19 cellular contexts compared by ENCODE assay signal in the genomic region with DNA sequence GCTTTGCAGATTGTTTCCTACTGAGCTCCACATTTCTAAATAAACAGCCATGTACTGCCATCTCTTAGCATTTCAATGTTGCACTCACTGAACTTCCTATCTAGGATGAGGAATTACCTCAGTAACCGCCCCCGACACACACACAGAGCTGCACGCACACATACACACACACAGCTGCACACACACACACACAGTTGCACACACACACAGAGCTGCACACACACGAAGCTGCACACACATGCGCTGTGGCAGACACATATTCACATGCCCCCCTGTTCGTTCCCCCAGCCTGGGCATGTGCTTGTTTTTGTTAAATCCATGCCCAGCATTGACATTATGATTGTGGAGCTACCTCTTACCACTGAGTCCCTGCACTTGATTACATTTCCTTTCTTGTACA. TPM values are rescaled to one million over a fixed set of nuclear protein-coding genes. Genes with fewer than 3 reads are reported as not detected.
DNase-seq lines count a peak whose midpoint lies in the region; ATAC-seq and TF ChIP-seq lines count a peak whose summit lies in the region.
"Had no signal": no experiment of that assay in that cellular context is flagged by ENCODE, and none has a peak within 500 bp of the region (broad histone marks: within the 10 kb centered on the region; RNA-seq: fewer than 3 reads in every experiment).

No MANE protein-coding gene starts in this region.

- intact Hi-C loops in Right ventricle myocardium superior (cut with DNase I), result no loop called here

- H3K36me3 Mint-ChIP-seq in chondrocyte (ENCODE audit: low read depth), result no peaks in the 10 kb centered on the region
- no peaks in the 10 kb centered on the region for H3K36me3 Mint-ChIP-seq in activated CD4-positive, alpha-beta memory T cell treated with anti-CD3 and anti-CD28 coated beads, Interleukin-2, amount 10 ng/mL, durations not matched to agents 7 days and 5 days (ENCODE audit: low read depth)
- H3K36me3 Mint-ChIP-seq: CD4-positive, CD25-positive, alpha-beta regulatory T cell had no signal

- DNase-seq in Right ventricle myocardium superior (peak; percentile 28), right atrium auricular region (ENCODE audit: low spot score) (no peak), chondrocyte (ENCODE audit: low spot score) (peak; percentile 37), NCI-H2227 treated with DMSO at 0.1 percent for 48 hours (lab: John Stamatoyannopoulos, UW) (no peak)
- DNase-seq in activated CD4-positive, alpha-beta memory T cell treated with anti-CD3 and anti-CD28 coated beads, Interleukin-2, amount 10 ng/mL, durations not matched to agents 7 days and 5 days, result no peak
- DNase-seq: Caco-2; CD4-positive, CD25-positive, alpha-beta regulatory T cell; DMS79 treated with DMSO at 0.1 percent for 48 hours; Karpas-422; NCI-H1092 treated with DMSO at 0.1 percent for 48 hours; NCI-H146; NCI-H2029; NCI-H524 treated with DMSO at 0.1 percent for 48 hours; NCI-H82 had no signal

- H3K27me3 ChIP-seq in right atrium auricular region, result no peaks in the 10 kb centered on the region
- no peaks in the 10 kb centered on the region for H3K27me3 ChIP-seq in neutrophil
- peaks cover 63% of the 10 kb centered on the region for H3K27me3 ChIP-seq in gastroesophageal sphincter

- peaks cover 53% of the 10 kb centered on the region for H3K27me3 Mint-ChIP-seq in chondrocyte (ENCODE audit: low read depth)
- peaks cover 37% of the 10 kb centered on the region for H3K27me3 Mint-ChIP-seq in activated CD4-positive, alpha-beta memory T cell treated with anti-CD3 and anti-CD28 coated beads, Interleukin-2, amount 10 ng/mL, durations not matched to agents 7 days and 5 days

- no peaks in the 10 kb centered on the region for H3K9me3 Mint-ChIP-seq in chondrocyte (ENCODE audit: low read depth)
- no peaks in the 10 kb centered on the region for H3K9me3 Mint-ChIP-seq in activated CD4-positive, alpha-beta memory T cell treated with anti-CD3 and anti-CD28 coated beads, Interleukin-2, amount 10 ng/mL, durations not matched to agents 7 days and 5 days
- H3K9me3 Mint-ChIP-seq: CD4-positive, CD25-positive, alpha-beta regulatory T cell had no signal

- TF ChIP-seq POLR2A in gastroesophageal sphincter (IDR thresholded peaks at IDR 0.05), result no peak

- 47 to 52% methylated on average over 4 to 6 of the region's 6 CpGs for WGBS in gastroesophageal sphincter (ENCODE audit: low coverage in 1 of 2), 2 donors

- H3K9me3 ChIP-seq in right atrium auricular region, result no peaks in the 10 kb centered on the region
- H3K9me3 ChIP-seq in neutrophil, result no peaks in the 10 kb centered on the region
- H3K9me3 ChIP-seq in gastroesophageal sphincter, result no peaks in the 10 kb centered on the region
- H3K9me3 ChIP-seq: Caco-2, SJSA1 had no signal

- H3K27ac Mint-ChIP-seq in chondrocyte (ENCODE audit: unreplicated experiment), result no peak overlapping the region
- no peak overlapping the region for H3K27ac Mint-ChIP-seq in activated CD4-positive, alpha-beta memory T cell treated with anti-CD3 and anti-CD28 coated beads, Interleukin-2, amount 10 ng/mL, durations not matched to agents 7 days and 5 days
- H3K27ac Mint-ChIP-seq: B cell; CD4-positive, CD25-positive, alpha-beta regulatory T cell had no signal

- no peak overlapping the region for H3K4me3 Mint-ChIP-seq in chondrocyte (ENCODE audit: unreplicated experiment)
- H3K4me3 Mint-ChIP-seq in activated CD4-positive, alpha-beta memory T cell treated with anti-CD3 and anti-CD28 coated beads, Interleukin-2, amount 10 ng/mL, durations not matched to agents 7 days and 5 days, result no peak overlapping the region
- H3K4me3 Mint-ChIP-seq: B cell; CD4-positive, CD25-positive, alpha-beta regulatory T cell had no signal

- H3K36me3 ChIP-seq in right atrium auricular region, result no peaks in the 10 kb centered on the region
- H3K36me3 ChIP-seq in neutrophil, result no peaks in the 10 kb centered on the region
- H3K36me3 ChIP-seq in gastroesophageal sphincter, result no peaks in the 10 kb centered on the region
- H3K36me3 ChIP-seq: SJSA1 had no signal

- H3K4me3 ChIP-seq in right atrium auricular region, result no peak overlapping the region
- H3K4me3 ChIP-seq in neutrophil (ENCODE audit: low read depth in 1 of 2, low read length in 1 of 2), result peak overlapping the region; percentile 10 to 20
- no peak overlapping the region for H3K4me3 ChIP-seq in gastroesophageal sphincter
- H3K4me3 ChIP-seq: SJSA1 had no signal

- CTCF ChIA-PET in activated CD4-positive, alpha-beta memory T cell treated with anti-CD3 and anti-CD28 coated beads, Interleukin-2, amount 10 ng/mL, durations not matched to agents 7 days and 5 days (lab: Charles Lee), result interaction anchor here (1.0 to 2.7 kb wide), 3 partner anchors 12 to 154 kb away, joined by 3 to 11 read pairs (median 3); no protein-coding TSS in a partner anchor

- TF ChIP-seq EP300 in gastroesophageal sphincter (IDR thresholded peaks at IDR 0.05), result no peak

- H3K4me1 ChIP-seq in right atrium auricular region (peaks cover 0 to 15% of the 10 kb centered on the region in 2 donors), neutrophil (ENCODE audit: control insufficient read depth in 1 of 2, insufficient read depth in 1 of 2, low read depth in 1 of 2, low read length in 1 of 2) (peaks cover 68 to 70% of the 10 kb centered on the region in 2 experiments), gastroesophageal sphincter (no peaks in the 10 kb centered on the region)
- H3K4me1 ChIP-seq: SJSA1 had no signal

- H3K4me1 Mint-ChIP-seq in chondrocyte (ENCODE audit: low read depth), result peaks cover 9% of the 10 kb centered on the region
- H3K4me1 Mint-ChIP-seq in activated CD4-positive, alpha-beta memory T cell treated with anti-CD3 and anti-CD28 coated beads, Interleukin-2, amount 10 ng/mL, durations not matched to agents 7 days and 5 days, result peaks cover 7% of the 10 kb centered on the region
- H3K4me1 Mint-ChIP-seq: B cell; CD4-positive, CD25-positive, alpha-beta regulatory T cell had no signal

- H3K27ac ChIP-seq in right atrium auricular region, result no peak overlapping the region
- H3K27ac ChIP-seq in neutrophil, result peak overlapping the region; percentile 96
- H3K27ac ChIP-seq in gastroesophageal sphincter, result no peak overlapping the region
- H3K27ac ChIP-seq: SJSA1 had no signal

- no peak for TF ChIP-seq CTCF in right atrium auricular region (IDR thresholded peaks at IDR 0.05)
- TF ChIP-seq CTCF in chondrocyte (IDR thresholded peaks at IDR 0.05), result no peak
- no peak for TF ChIP-seq CTCF in neutrophil (IDR thresholded peaks at IDR 0.05)
- TF ChIP-seq CTCF in gastroesophageal sphincter (IDR thresholded peaks at IDR 0.05), result no peak

- POLR2A ChIA-PET in activated CD4-positive, alpha-beta memory T cell treated with anti-CD3 and anti-CD28 coated beads, Interleukin-2, amount 10 ng/mL, durations not matched to agents 7 days and 5 days (lab: Charles Lee), result no interaction called here

- ATAC-seq in Right ventricle myocardium superior (ENCODE audit: poor library complexity) (no peak), gastroesophageal sphincter (no peak)

RNA-seq across cellular contexts. Expression of gene CNPY1, which starts 39.6 kb away (rescaled TPM):
- not detected for total RNA-seq in Right ventricle myocardium superior
- total RNA-seq in right atrium auricular region, result not detected
- not detected in 3 replicates for total RNA-seq in chondrocyte
- total RNA-seq in activated CD4-positive, alpha-beta memory T cell treated with anti-CD3 and anti-CD28 coated beads, Interleukin-2, amount 10 ng/mL, durations not matched to agents 7 days and 5 days, result not detected
- not detected for total RNA-seq in gastroesophageal sphincter
- total RNA-seq: B cell; Caco-2; CD4-positive, CD25-positive, alpha-beta regulatory T cell; M059J; SJSA1 had no signal

RNA-seq across cellular contexts. Expression of gene RBM33, which starts 58.5 kb away (rescaled TPM):
- total RNA-seq in Right ventricle myocardium superior (32.8 TPM), right atrium auricular region (10 to 100 TPM; 15.4 to 21.0 TPM), chondrocyte (43.8 to 45.7 TPM (median 44.2 TPM) in 3 replicates), gastroesophageal sphincter (10 to 100 TPM; 25.2 to 67.4 (median 37.6) TPM)
- 10 to 100 TPM; 75.8 to 76.5 TPM for total RNA-seq in activated CD4-positive, alpha-beta memory T cell treated with anti-CD3 and anti-CD28 coated beads, Interleukin-2, amount 10 ng/mL, durations not matched to agents 7 days and 5 days

Comparison
In these comparisons a context has a peak if more than half of its experiments do, and no peak if none do; other contexts are left out.
1. DNase-seq: peak in Right ventricle myocardium superior (single experiment) and chondrocyte (single experiment); none in right atrium auricular region (single experiment), NCI-H2227 treated with DMSO at 0.1 percent for 48 hours (single experiment) and activated CD4-positive, alpha-beta memory T cell treated with anti-CD3 and anti-CD28 coated beads, Interleukin-2, amount 10 ng/mL, durations not matched to agents 7 days and 5 days (single experiment).
2. H3K4me3 ChIP-seq: peak in neutrophil (2 of 2); none in right atrium auricular region (0 of 2) and gastroesophageal sphincter (0 of 2).